ENCODE assay signal across 11 cellular contexts in the genomic region with DNA sequence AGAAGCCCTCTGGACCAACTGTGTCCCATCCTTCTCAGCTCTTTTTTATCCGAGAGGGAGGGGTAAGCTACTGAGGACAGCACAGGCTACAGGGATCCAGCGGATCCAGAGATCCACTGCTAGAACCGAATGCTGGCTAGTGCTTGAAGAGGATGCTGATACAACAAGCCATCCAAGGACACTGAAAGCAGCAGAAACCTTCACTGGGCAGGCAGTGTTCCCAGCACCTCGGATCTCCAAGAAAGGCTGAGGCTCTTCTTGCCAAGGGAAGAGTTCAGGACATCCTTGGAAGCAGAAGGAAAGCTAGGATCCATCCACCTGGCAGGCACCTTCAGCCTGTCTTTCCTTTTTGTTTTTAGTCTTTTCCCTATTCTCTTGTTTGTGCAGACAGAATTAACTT. TPM values are rescaled to one million over a fixed set of nuclear protein-coding genes. Genes with fewer than 3 reads are reported as not detected.
"Had no signal": no experiment of that assay in that cellular context is flagged by ENCODE, and none has a peak within 500 bp of the region (broad histone marks: within the 10 kb centered on the region; RNA-seq: fewer than 3 reads in every experiment).

No MANE protein-coding gene starts in this region.

- H3K4me3 Mint-ChIP-seq: activated CD8-positive, alpha-beta T cell treated with anti-CD3 and anti-CD28 coated beads, Interleukin-2, amount 10 ng/mL, durations not matched to agents 7 days and 5 days; activated naive CD8-positive, alpha-beta T cell treated with anti-CD3 and anti-CD28 coated beads, Interleukin-2, amount 10 ng/mL, durations not matched to agents 7 days and 5 days; stimulated activated effector memory CD8-positive, alpha-beta T cell treated with anti-CD3 and anti-CD28 coated beads, Interleukin-12 subunit alpha, Interleukin-12 subunit beta, amount 100 ng/mL, for 72 hours; T-helper 2 cell treated with Interferon-gamma antibody and Interleukin-4, amounts not matched to agents 5 μg/mL and 100 μg/mL, for 36 hours had no signal

- H3K36me3 Mint-ChIP-seq: activated naive CD8-positive, alpha-beta T cell treated with anti-CD3 and anti-CD28 coated beads, Interleukin-2, amount 10 ng/mL, durations not matched to agents 7 days and 5 days; stimulated activated effector memory CD8-positive, alpha-beta T cell treated with anti-CD3 and anti-CD28 coated beads, Interleukin-12 subunit alpha, Interleukin-12 subunit beta, amount 100 ng/mL, for 72 hours had no signal

- DNase-seq: activated CD8-positive, alpha-beta memory T cell treated with anti-CD3 and anti-CD28 coated beads, Interleukin-2, amount 50 U/mL, for 48 hours; activated naive CD8-positive, alpha-beta T cell treated with anti-CD3 and anti-CD28 coated beads, Interleukin-2, amount 10 ng/mL, durations not matched to agents 7 days and 5 days; aorta; esophagus squamous epithelium; kidney; right cardiac atrium had no signal

- H3K4me1 Mint-ChIP-seq: stimulated activated effector memory CD8-positive, alpha-beta T cell treated with anti-CD3 and anti-CD28 coated beads, Interleukin-12 subunit alpha, Interleukin-12 subunit beta, amount 100 ng/mL, for 72 hours had no signal

- H3K9me3 Mint-ChIP-seq: activated naive CD8-positive, alpha-beta T cell treated with anti-CD3 and anti-CD28 coated beads, Interleukin-2, amount 10 ng/mL, durations not matched to agents 7 days and 5 days; stimulated activated effector memory CD8-positive, alpha-beta T cell treated with anti-CD3 and anti-CD28 coated beads, Interleukin-12 subunit alpha, Interleukin-12 subunit beta, amount 100 ng/mL, for 72 hours; T-helper 2 cell treated with Interferon-gamma antibody and Interleukin-4, amounts not matched to agents 5 μg/mL and 100 μg/mL, for 36 hours had no signal

- H3K4me1 ChIP-seq: esophagus squamous epithelium, tibial artery had no signal

- H3K27ac ChIP-seq: esophagus squamous epithelium, heart right ventricle, tibial artery had no signal

- H3K27ac Mint-ChIP-seq: activated CD8-positive, alpha-beta T cell treated with anti-CD3 and anti-CD28 coated beads, Interleukin-2, amount 10 ng/mL, durations not matched to agents 7 days and 5 days; activated naive CD8-positive, alpha-beta T cell treated with anti-CD3 and anti-CD28 coated beads, Interleukin-2, amount 10 ng/mL, durations not matched to agents 7 days and 5 days; stimulated activated effector memory CD8-positive, alpha-beta T cell treated with anti-CD3 and anti-CD28 coated beads, Interleukin-12 subunit alpha, Interleukin-12 subunit beta, amount 100 ng/mL, for 72 hours; T-helper 2 cell treated with Interferon-gamma antibody and Interleukin-4, amounts not matched to agents 5 μg/mL and 100 μg/mL, for 36 hours had no signal

- H3K36me3 ChIP-seq: esophagus squamous epithelium, heart right ventricle, tibial artery had no signal

- H3K4me3 ChIP-seq: esophagus squamous epithelium, heart right ventricle, tibial artery had no signal

RNA-seq across cellular contexts. Expression of a gene that starts 13.2 kb away (rescaled TPM):
- total RNA-seq: activated CD8-positive, alpha-beta T cell treated with anti-CD3 and anti-CD28 coated beads, Interleukin-2, amount 10 ng/mL, durations not matched to agents 7 days and 5 days; activated naive CD8-positive, alpha-beta T cell treated with anti-CD3 and anti-CD28 coated beads, Interleukin-2, amount 10 ng/mL, durations not matched to agents 7 days and 5 days had no signal
